Comparison of ENCODE assay signal across 12 cellular contexts in genomic region chr18:2983296-2983695, GRCh38. TPM values are rescaled to one million over a fixed set of nuclear protein-coding genes. Genes with fewer than 3 reads are reported as not detected.
A peak's percentile ranks its signal among the peaks of the same experiment; 100 is the strongest.
DNase-seq lines count a peak whose midpoint lies in the region; ATAC-seq and TF ChIP-seq lines count a peak whose summit lies in the region.
"Had no signal": no experiment of that assay in that cellular context is flagged by ENCODE, and none has a peak within 500 bp of the region (broad histone marks: within the 10 kb centered on the region; RNA-seq: fewer than 3 reads in every experiment).

No MANE protein-coding gene starts in this region.

- peaks cover 6% of the 10 kb centered on the region for H3K36me3 Mint-ChIP-seq in CD8-positive, alpha-beta T cell
- H3K36me3 Mint-ChIP-seq in nephron (ENCODE audit: low read depth): peaks cover 31% of the 10 kb centered on the region
- no peaks in the 10 kb centered on the region for H3K36me3 Mint-ChIP-seq in stimulated activated naive B cell treated with anti-CD40 and anti-IgM and Interleukin-4, amounts not matched to agents 10 μg/mL and 1 μg/mL and 100 μg/mL, for 72 hours

- ATAC-seq in CD8-positive, alpha-beta T cell: no peak
- ATAC-seq in GM19395 (IDR thresholded peaks at IDR 0.05; ENCODE audit: unreplicated experiment) (no peak), HG03520 (IDR thresholded peaks at IDR 0.05; ENCODE audit: unreplicated experiment) (no peak)
- ATAC-seq in stimulated activated naive B cell treated with anti-CD40 and anti-IgM and Interleukin-4, amounts not matched to agents 10 μg/mL and 1 μg/mL and 100 μg/mL, for 72 hours (replicated peaks): no peak

- H3K27me3 ChIP-seq in CD8-positive, alpha-beta T cell (ENCODE audit: insufficient read depth, low read length): no peaks in the 10 kb centered on the region
- H3K27me3 ChIP-seq: esophagus squamous epithelium, suprapubic skin had no signal

- intact Hi-C loops in CD8-positive, alpha-beta T cell (cut with DNase I, micrococcal nuclease): loop anchor here (2.0 to 10.0 kb wide), 2 partner anchors 20 to 208 kb away; no protein-coding TSS in a partner anchor

- no peaks in the 10 kb centered on the region for H3K9me3 ChIP-seq in CD8-positive, alpha-beta T cell (ENCODE audit: low read length)
- H3K9me3 ChIP-seq: esophagus squamous epithelium, suprapubic skin had no signal

- peaks cover 53% of the 10 kb centered on the region for H3K4me1 ChIP-seq in CD8-positive, alpha-beta T cell (ENCODE audit: insufficient read depth, low read length)

- TF ChIP-seq CTCF in CD8-positive, alpha-beta T cell (IDR thresholded peaks at IDR 0.05): no peak
- TF ChIP-seq CTCF in coronary artery (IDR thresholded peaks at IDR 0.05) (no peak), nephron (IDR thresholded peaks at IDR 0.05; ENCODE audit: unreplicated experiment in 3 of 3) (no peak)

- H3K4me3 Mint-ChIP-seq in CD8-positive, alpha-beta T cell: no peak overlapping the region
- no peak overlapping the region for H3K4me3 Mint-ChIP-seq in nephron
- no peak overlapping the region for H3K4me3 Mint-ChIP-seq in stimulated activated naive B cell treated with anti-CD40 and anti-IgM and Interleukin-4, amounts not matched to agents 10 μg/mL and 1 μg/mL and 100 μg/mL, for 72 hours

- H3K4me3 ChIP-seq in CD8-positive, alpha-beta T cell (ENCODE audit: low read depth, low read length): no peak overlapping the region
- no peak overlapping the region for H3K4me3 ChIP-seq in coronary artery
- H3K4me3 ChIP-seq: suprapubic skin had no signal

- POLR2A ChIA-PET in CD8-positive, alpha-beta T cell (lab: Charles Lee): interaction anchor here (0.8 to 2.2 kb wide), 12 partner anchors 10 to 265 kb away, joined by 3 to 26 read pairs (median 4); partner anchors contain the start of gene MYL12A

- DNase-seq in CD8-positive, alpha-beta T cell: no peak
- DNase-seq in OCI-M1 (lab: John Stamatoyannopoulos, UW) (peak; percentile 53), coronary artery (ENCODE audit: low spot score) (no peak), AG08396 (ENCODE audit: low spot score) (no peak)
- no peak for DNase-seq in stimulated activated naive B cell treated with anti-CD40 and anti-IgM and Interleukin-4, amounts not matched to agents 10 μg/mL and 1 μg/mL and 100 μg/mL, for 72 hours
- DNase-seq: esophagus squamous epithelium, KBM-7, NCI-H2081 had no signal

- no peaks in the 10 kb centered on the region for H3K27me3 Mint-ChIP-seq in CD8-positive, alpha-beta T cell (ENCODE audit: low read depth)
- H3K27me3 Mint-ChIP-seq in nephron (ENCODE audit: low read depth): no peaks in the 10 kb centered on the region
- no peaks in the 10 kb centered on the region for H3K27me3 Mint-ChIP-seq in stimulated activated naive B cell treated with anti-CD40 and anti-IgM and Interleukin-4, amounts not matched to agents 10 μg/mL and 1 μg/mL and 100 μg/mL, for 72 hours

- H3K27ac Mint-ChIP-seq in CD8-positive, alpha-beta T cell: peak overlapping the region; percentile 92
- H3K27ac Mint-ChIP-seq in nephron: peak overlapping the region; percentile 53 to 90 (median 86)
- H3K27ac Mint-ChIP-seq in stimulated activated naive B cell treated with anti-CD40 and anti-IgM and Interleukin-4, amounts not matched to agents 10 μg/mL and 1 μg/mL and 100 μg/mL, for 72 hours: no peak overlapping the region

- H3K9me3 Mint-ChIP-seq in CD8-positive, alpha-beta T cell: no peaks in the 10 kb centered on the region
- no peaks in the 10 kb centered on the region for H3K9me3 Mint-ChIP-seq in nephron
- H3K9me3 Mint-ChIP-seq in stimulated activated naive B cell treated with anti-CD40 and anti-IgM and Interleukin-4, amounts not matched to agents 10 μg/mL and 1 μg/mL and 100 μg/mL, for 72 hours: no peaks in the 10 kb centered on the region

- H3K4me1 Mint-ChIP-seq in CD8-positive, alpha-beta T cell (ENCODE audit: low read depth): peaks cover 65% of the 10 kb centered on the region
- peaks cover 62% of the 10 kb centered on the region for H3K4me1 Mint-ChIP-seq in nephron
- H3K4me1 Mint-ChIP-seq in stimulated activated naive B cell treated with anti-CD40 and anti-IgM and Interleukin-4, amounts not matched to agents 10 μg/mL and 1 μg/mL and 100 μg/mL, for 72 hours: peaks cover 42 to 63% of the 10 kb centered on the region in 2 donors

- no peaks in the 10 kb centered on the region for H3K36me3 ChIP-seq in CD8-positive, alpha-beta T cell (ENCODE audit: insufficient read depth, low read length)
- H3K36me3 ChIP-seq: esophagus squamous epithelium, suprapubic skin had no signal

- peak overlapping the region; percentile 46 for H3K27ac ChIP-seq in CD8-positive, alpha-beta T cell (ENCODE audit: low read depth, low read length)
- peak overlapping the region; percentile 46 to 80 for H3K27ac ChIP-seq in coronary artery
- H3K27ac ChIP-seq: suprapubic skin had no signal

- CTCF ChIA-PET in CD8-positive, alpha-beta T cell (lab: Charles Lee): interaction anchor here (0.8 to 8.6 kb wide), 13 partner anchors 10 to 277 kb away, joined by 3 to 205 read pairs (median 7); no protein-coding TSS in a partner anchor

RNA-seq across cellular contexts. Expression of gene LPIN2, which starts 29.6 kb away (rescaled TPM):
- 10 to 100 TPM; 50.3 to 50.9 TPM for total RNA-seq in CD8-positive, alpha-beta T cell
